Comparison of ENCODE assay signal across 17 cellular contexts in genomic region chr7:31815796-31816195, GRCh38.
"Had no signal": no experiment of that assay in that cellular context is flagged by ENCODE, and none has a peak within 500 bp of the region (broad histone marks: within the 10 kb centered on the region; RNA-seq: fewer than 3 reads in every experiment).

No MANE protein-coding gene starts in this region.

- DNase-seq: activated CD4-positive, alpha-beta T cell treated with anti-CD3 and anti-CD28 coated beads, Interleukin-2, amount 10 ng/mL, durations not matched to agents 24 days and 14 days; activated CD8-positive, alpha-beta memory T cell treated with anti-CD3 and anti-CD28 coated beads, Interleukin-2, amount 50 U/mL, for 4 hours; activated naive CD4-positive, alpha-beta T cell treated with anti-CD3 and anti-CD28 coated beads for 36 hours; activated naive CD8-positive, alpha-beta T cell treated with anti-CD3 and anti-CD28 coated beads, Interleukin-2, amount 50 U/mL, for 24 hours; activated T-cell treated with anti-CD3 and anti-CD28 coated beads, Interleukin-2, amount 50 U/mL, for 4 hours; aorta; effector memory CD8-positive, alpha-beta T cell; left cardiac atrium; naive thymus-derived CD8-positive, alpha-beta T cell; ovary; psoas muscle; right cardiac atrium; stimulated activated naive CD8-positive, alpha-beta T cell treated with anti-CD3 and anti-CD28 coated beads, Interleukin-15, amount 100 ng/mL, for 72 hours; T-helper 1 cell; T-helper 9 cell; trophoblast cell had no signal

- H3K4me1 ChIP-seq: psoas muscle, suprapubic skin had no signal

- ATAC-seq: activated naive CD8-positive, alpha-beta T cell treated with anti-CD3 and anti-CD28 coated beads, Interleukin-2, amount 50 U/mL, for 24 hours; activated T-cell treated with anti-CD3 and anti-CD28 coated beads, Interleukin-2, amount 50 U/mL, for 4 hours; effector memory CD8-positive, alpha-beta T cell; left cardiac atrium; naive thymus-derived CD8-positive, alpha-beta T cell; psoas muscle; right cardiac atrium; stimulated activated naive CD8-positive, alpha-beta T cell treated with anti-CD3 and anti-CD28 coated beads, Interleukin-15, amount 100 ng/mL, for 72 hours had no signal

- H3K36me3 ChIP-seq: ovary, suprapubic skin had no signal

- H3K27ac ChIP-seq: ovary, psoas muscle, suprapubic skin had no signal

- H3K4me3 ChIP-seq: ovary, psoas muscle, suprapubic skin had no signal

- H3K9me3 ChIP-seq: ovary, psoas muscle, suprapubic skin had no signal

- H3K27me3 ChIP-seq: ovary, suprapubic skin had no signal
